Comparison of ENCODE assay signal across 20 cellular contexts in the genomic region with DNA sequence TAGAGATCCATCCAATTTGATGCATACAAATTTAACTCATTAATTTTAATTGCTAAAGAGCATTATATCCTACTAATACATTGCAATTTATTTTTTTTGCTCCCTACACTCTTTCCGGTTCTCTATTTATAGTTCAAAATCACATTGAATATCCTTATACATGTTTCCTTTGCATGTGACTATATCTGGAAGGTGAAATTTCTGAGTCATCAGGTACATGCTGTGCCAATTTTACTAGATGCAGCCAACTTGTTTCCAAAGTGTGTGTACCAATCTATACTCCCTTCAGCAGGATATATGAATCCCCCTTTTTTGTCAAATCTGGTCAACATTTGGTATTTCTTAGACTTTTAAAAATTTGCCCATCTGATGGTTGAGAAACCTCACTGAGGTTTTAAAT.
"Had no signal": no experiment of that assay in that cellular context is flagged by ENCODE, and none has a peak within 500 bp of the region (broad histone marks: within the 10 kb centered on the region; RNA-seq: fewer than 3 reads in every experiment).

No MANE protein-coding gene starts in this region.

- H3K9me3 ChIP-seq: tibial artery, uterus had no signal

- DNase-seq: activated CD4-positive, alpha-beta T cell treated with anti-CD3 and anti-CD28 coated beads for 36 hours; activated CD8-positive, alpha-beta memory T cell treated with anti-CD3 and anti-CD28 coated beads, Interleukin-2, amount 50 U/mL, for 4 hours; activated CD8-positive, alpha-beta T cell treated with anti-CD3 and anti-CD28 coated beads, Interleukin-2, amount 10 ng/mL, durations not matched to agents 7 days and 5 days; activated gamma-delta T cell; activated T-cell treated with anti-CD3 and anti-CD28 coated beads, Interleukin-2, amount 50 U/mL, for 48 hours; cortex of kidney; effector CD8-positive, alpha-beta T cell; kidney glomerular epithelial cell; left ventricle myocardium superior; mesendoderm; occipital lobe; right cardiac atrium; small intestine; stimulated activated CD4-positive, alpha-beta T cell treated with anti-CD3 and anti-CD28 coated beads, Interleukin-4, amount 100 ng/mL, for 24 hours; stimulated activated naive CD4-positive, alpha-beta T cell; T-helper 17 cell; tibial artery; uterus had no signal

- H2AFZ ChIP-seq: hepatocyte had no signal

- H3K36me3 ChIP-seq: tibial artery, uterus had no signal

- H3K27ac ChIP-seq: hepatocyte, tibial artery, uterus had no signal

- ATAC-seq: activated CD4-positive, alpha-beta T cell treated with anti-CD3 and anti-CD28 coated beads for 36 hours; activated CD8-positive, alpha-beta T cell treated with anti-CD3 and anti-CD28 coated beads, Interleukin-2, amount 10 ng/mL, durations not matched to agents 7 days and 5 days; activated naive CD4-positive, alpha-beta T cell treated with anti-CD3 and anti-CD28 coated beads, Interleukin-2, amount 50 U/mL, for 72 hours; left ventricle myocardium superior; right cardiac atrium; T-helper 17 cell had no signal

- H3K4me3 ChIP-seq: hepatocyte, tibial artery, uterus had no signal

- H3K27me3 ChIP-seq: hepatocyte, tibial artery, uterus had no signal

- H3K4me2 ChIP-seq: hepatocyte had no signal

- FAIRE-seq: small intestine had no signal

- H3K79me2 ChIP-seq: hepatocyte had no signal

- H3K4me1 ChIP-seq: tibial artery, uterus had no signal
